2 cellular contexts compared by ENCODE assay signal in the genomic region with DNA sequence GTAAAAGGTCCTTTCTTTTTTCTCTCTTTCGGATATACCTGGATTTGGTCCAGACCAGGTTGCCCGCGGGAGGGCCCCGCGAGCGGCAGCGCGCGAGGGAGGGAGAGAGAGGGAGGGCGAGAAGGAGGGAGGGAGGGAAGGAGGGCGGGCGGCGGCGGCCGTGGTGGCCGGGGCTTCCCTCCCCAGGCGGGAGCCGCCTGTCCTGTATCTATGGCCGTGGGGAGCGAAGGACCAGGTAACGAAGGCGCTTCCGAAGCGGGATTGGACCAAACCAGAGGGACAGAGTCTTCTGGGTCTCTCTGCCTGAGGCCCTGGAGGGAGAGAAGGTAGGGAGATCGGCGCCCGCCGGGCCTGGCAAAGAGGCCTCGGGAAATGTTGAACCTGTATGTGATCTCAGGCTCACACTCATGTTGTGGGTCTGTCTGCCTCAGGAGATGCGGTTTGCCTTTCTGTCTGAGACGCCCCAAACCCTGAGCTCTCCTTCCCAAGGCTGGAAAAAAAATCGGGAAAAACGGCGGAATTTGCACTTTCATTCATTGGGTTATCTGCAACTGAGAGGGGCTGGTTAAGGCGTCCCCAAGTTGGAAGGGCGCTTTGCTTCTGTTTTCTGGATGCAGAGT.
A peak's percentile ranks its signal among the peaks of the same experiment; 100 is the strongest.
TF ChIP-seq lines count a peak whose summit lies in the region.

No MANE protein-coding gene starts in this region.

TF ChIP-seq in GM12878, 131 proteins besides CTCF, POLR2A, EP300 and RAD21:
- TF ChIP-seq SRF (IDR thresholded peaks at IDR 0.05; ENCODE audit: low read depth in 2 of 2, low read length in 2 of 2) (no peak), IRF3 (IDR thresholded peaks at IDR 0.05) (no peak), EZH2 (IDR thresholded peaks at IDR 0.05; ENCODE audit: borderline replicate concordance, control insufficient read depth, low read depth, low read length) (peak; percentile 76; the same call in 1 of the 2 replicates), PAX8 (IDR thresholded peaks at IDR 0.05) (no peak)
TF ChIP-seq in GM12878: peak in this region for 1.

TF ChIP-seq in neural cell, 6 proteins besides CTCF, POLR2A, EP300 and RAD21:
- no peak for TF ChIP-seq SMC3 (conservative IDR thresholded peaks at IDR 0.05; ENCODE audit: poor library complexity)
- no peak for TF ChIP-seq TAF1 (IDR thresholded peaks at IDR 0.05; ENCODE audit: low read depth)
- no peak for TF ChIP-seq REST (IDR thresholded peaks at IDR 0.05; ENCODE audit: borderline replicate concordance)
- peak; percentile 15 for TF ChIP-seq EZH2 (IDR thresholded peaks at IDR 0.05; ENCODE audit: borderline replicate concordance, insufficient read depth, low read length, poor library complexity, severe bottlenecking)
- TF ChIP-seq MXI1 (conservative IDR thresholded peaks at IDR 0.05; ENCODE audit: poor library complexity, severe bottlenecking): no peak
- TF ChIP-seq POLR2AphosphoS5 (IDR thresholded peaks at IDR 0.05): no peak
